Comparison of ENCODE assay signal across 2 cellular contexts in the genomic region with DNA sequence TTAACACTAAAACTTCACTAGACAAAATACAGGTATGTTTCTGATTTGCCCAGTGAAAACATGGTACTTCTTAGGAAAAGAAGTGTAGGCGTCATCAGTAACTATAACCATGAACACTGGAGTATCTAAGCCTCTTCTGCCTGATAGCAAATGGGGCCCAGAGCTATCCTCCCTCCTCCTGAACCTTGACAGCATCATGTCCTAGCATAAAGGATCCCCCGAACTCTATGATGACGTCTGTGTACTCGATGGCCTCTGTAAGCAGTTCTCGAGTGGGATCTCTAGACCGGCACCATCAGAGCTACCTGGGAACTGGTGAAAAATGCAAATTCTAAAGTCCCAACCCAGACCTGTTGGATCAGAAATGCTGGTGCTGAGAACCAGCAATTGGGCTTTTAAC.
A peak's percentile ranks its signal among the peaks of the same experiment; 100 is the strongest.
TF ChIP-seq lines count a peak whose summit lies in the region.

No MANE protein-coding gene starts in this region.

TF ChIP-seq in HepG2, 621 proteins besides CTCF, POLR2A, EP300 and RAD21:
- TF ChIP-seq, protein P1, sequence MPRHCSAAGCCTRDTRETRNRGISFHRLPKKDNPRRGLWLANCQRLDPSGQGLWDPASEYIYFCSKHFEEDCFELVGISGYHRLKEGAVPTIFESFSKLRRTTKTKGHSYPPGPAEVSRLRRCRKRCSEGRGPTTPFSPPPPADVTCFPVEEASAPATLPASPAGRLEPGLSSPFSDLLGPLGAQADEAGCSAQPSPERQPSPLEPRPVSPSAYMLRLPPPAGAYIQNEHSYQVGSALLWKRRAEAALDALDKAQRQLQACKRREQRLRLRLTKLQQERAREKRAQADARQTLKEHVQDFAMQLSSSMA (CRISPR knock-in tag; IDR thresholded peaks at IDR 0.05) = no peak
- peak; percentile 43 for TF ChIP-seq RBM22 (optimal IDR thresholded peaks at IDR 0.05; ENCODE audit: low read length)
- no peak for TF ChIP-seq MIER3 (CRISPR knock-in tag; IDR thresholded peaks at IDR 0.05; ENCODE audit: borderline replicate concordance)

TF ChIP-seq in K562, 482 proteins besides CTCF, POLR2A, EP300 and RAD21:
- TF ChIP-seq BRD9 (IDR thresholded peaks at IDR 0.05; ENCODE audit: low read depth, partially characterized antibody) (no peak), FOXJ2 (tag; IDR thresholded peaks at IDR 0.05) (no peak), IFI16 (CRISPR knock-in tag; IDR thresholded peaks at IDR 0.05) (no peak), ZNF253 (CRISPR knock-in tag; conservative IDR thresholded peaks at IDR 0.05) (no peak), MIER1 (IDR thresholded peaks at IDR 0.05; ENCODE audit: low read depth) (no peak), C11orf30 (IDR thresholded peaks at IDR 0.05; ENCODE audit: low read depth) (no peak), CHCHD3 (CRISPR knock-in tag; IDR thresholded peaks at IDR 0.05) (no peak), ZNF699 (CRISPR knock-in tag; IDR thresholded peaks at IDR 0.05; ENCODE audit: insufficient replicate concordance) (no peak), ZBTB17 (CRISPR knock-in tag; IDR thresholded peaks at IDR 0.05) (no peak), PHF21A (IDR thresholded peaks at IDR 0.05; ENCODE audit: borderline replicate concordance, low read depth) (no peak)
- TF ChIP-seq, protein P2, sequence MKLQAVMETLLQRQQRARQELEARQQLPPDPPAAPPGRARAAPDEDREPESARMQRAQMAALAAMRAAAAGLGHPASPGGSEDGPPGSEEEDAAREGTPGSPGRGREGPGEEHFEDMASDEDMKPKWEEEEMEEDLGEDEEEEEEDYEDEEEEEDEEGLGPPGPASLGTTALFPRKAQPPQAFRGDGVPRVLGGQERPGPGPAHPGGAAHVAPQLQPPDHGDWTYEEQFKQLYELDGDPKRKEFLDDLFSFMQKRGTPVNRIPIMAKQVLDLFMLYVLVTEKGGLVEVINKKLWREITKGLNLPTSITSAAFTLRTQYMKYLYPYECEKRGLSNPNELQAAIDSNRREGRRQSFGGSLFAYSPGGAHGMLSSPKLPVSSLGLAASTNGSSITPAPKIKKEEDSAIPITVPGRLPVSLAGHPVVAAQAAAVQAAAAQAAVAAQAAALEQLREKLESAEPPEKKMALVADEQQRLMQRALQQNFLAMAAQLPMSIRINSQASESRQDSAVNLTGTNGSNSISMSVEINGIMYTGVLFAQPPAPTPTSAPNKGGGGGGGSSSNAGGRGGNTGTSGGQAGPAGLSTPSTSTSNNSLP (IDR thresholded peaks at IDR 0.05; ENCODE audit: borderline replicate concordance, low read depth, low read length) = no peak
- TF ChIP-seq, protein P3, sequence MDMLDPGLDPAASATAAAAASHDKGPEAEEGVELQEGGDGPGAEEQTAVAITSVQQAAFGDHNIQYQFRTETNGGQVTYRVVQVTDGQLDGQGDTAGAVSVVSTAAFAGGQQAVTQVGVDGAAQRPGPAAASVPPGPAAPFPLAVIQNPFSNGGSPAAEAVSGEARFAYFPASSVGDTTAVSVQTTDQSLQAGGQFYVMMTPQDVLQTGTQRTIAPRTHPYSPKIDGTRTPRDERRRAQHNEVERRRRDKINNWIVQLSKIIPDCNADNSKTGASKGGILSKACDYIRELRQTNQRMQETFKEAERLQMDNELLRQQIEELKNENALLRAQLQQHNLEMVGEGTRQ (CRISPR knock-in tag; IDR thresholded peaks at IDR 0.05) = no peak
- TF ChIP-seq, protein P4, sequence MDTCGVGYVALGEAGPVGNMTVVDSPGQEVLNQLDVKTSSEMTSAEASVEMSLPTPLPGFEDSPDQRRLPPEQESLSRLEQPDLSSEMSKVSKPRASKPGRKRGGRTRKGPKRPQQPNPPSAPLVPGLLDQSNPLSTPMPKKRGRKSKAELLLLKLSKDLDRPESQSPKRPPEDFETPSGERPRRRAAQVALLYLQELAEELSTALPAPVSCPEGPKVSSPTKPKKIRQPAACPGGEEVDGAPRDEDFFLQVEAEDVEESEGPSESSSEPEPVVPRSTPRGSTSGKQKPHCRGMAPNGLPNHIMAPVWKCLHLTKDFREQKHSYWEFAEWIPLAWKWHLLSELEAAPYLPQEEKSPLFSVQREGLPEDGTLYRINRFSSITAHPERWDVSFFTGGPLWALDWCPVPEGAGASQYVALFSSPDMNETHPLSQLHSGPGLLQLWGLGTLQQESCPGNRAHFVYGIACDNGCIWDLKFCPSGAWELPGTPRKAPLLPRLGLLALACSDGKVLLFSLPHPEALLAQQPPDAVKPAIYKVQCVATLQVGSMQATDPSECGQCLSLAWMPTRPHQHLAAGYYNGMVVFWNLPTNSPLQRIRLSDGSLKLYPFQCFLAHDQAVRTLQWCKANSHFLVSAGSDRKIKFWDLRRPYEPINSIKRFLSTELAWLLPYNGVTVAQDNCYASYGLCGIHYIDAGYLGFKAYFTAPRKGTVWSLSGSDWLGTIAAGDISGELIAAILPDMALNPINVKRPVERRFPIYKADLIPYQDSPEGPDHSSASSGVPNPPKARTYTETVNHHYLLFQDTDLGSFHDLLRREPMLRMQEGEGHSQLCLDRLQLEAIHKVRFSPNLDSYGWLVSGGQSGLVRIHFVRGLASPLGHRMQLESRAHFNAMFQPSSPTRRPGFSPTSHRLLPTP (IDR thresholded peaks at IDR 0.05; ENCODE audit: borderline replicate concordance, extremely low read depth, insufficient read length) = no peak
- TF ChIP-seq, protein P5, sequence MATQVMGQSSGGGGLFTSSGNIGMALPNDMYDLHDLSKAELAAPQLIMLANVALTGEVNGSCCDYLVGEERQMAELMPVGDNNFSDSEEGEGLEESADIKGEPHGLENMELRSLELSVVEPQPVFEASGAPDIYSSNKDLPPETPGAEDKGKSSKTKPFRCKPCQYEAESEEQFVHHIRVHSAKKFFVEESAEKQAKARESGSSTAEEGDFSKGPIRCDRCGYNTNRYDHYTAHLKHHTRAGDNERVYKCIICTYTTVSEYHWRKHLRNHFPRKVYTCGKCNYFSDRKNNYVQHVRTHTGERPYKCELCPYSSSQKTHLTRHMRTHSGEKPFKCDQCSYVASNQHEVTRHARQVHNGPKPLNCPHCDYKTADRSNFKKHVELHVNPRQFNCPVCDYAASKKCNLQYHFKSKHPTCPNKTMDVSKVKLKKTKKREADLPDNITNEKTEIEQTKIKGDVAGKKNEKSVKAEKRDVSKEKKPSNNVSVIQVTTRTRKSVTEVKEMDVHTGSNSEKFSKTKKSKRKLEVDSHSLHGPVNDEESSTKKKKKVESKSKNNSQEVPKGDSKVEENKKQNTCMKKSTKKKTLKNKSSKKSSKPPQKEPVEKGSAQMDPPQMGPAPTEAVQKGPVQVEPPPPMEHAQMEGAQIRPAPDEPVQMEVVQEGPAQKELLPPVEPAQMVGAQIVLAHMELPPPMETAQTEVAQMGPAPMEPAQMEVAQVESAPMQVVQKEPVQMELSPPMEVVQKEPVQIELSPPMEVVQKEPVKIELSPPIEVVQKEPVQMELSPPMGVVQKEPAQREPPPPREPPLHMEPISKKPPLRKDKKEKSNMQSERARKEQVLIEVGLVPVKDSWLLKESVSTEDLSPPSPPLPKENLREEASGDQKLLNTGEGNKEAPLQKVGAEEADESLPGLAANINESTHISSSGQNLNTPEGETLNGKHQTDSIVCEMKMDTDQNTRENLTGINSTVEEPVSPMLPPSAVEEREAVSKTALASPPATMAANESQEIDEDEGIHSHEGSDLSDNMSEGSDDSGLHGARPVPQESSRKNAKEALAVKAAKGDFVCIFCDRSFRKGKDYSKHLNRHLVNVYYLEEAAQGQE (CRISPR knock-in tag; IDR thresholded peaks at IDR 0.05; ENCODE audit: low read depth) = no peak
TF ChIP-seq in K562: peak in this region for 0.
